11 cellular contexts compared by ENCODE assay signal in genomic region chr5:139181835-139182452, GRCh38. TPM values are rescaled to one million over a fixed set of nuclear protein-coding genes. Genes with fewer than 3 reads are reported as not detected.
DNase-seq lines count a peak whose midpoint lies in the region; ATAC-seq and TF ChIP-seq lines count a peak whose summit lies in the region.
"Had no signal": no experiment of that assay in that cellular context is flagged by ENCODE, and none has a peak within 500 bp of the region (broad histone marks: within the 10 kb centered on the region; RNA-seq: fewer than 3 reads in every experiment).

No MANE protein-coding gene starts in this region.

- H2AK5ac ChIP-seq in mesendoderm (ENCODE audit: low read length), result no peak overlapping the region

- H2BK120ac ChIP-seq in mesendoderm (ENCODE audit: low read depth, low read length), result no peak overlapping the region

- no peak overlapping the region for H4K5ac ChIP-seq in mesendoderm (ENCODE audit: low read length)

- intact Hi-C loops in gastrocnemius medialis (cut with DNase I; ENCODE audit: low total_unique reads), result no loop called here

- no peak overlapping the region for H3K9ac ChIP-seq in mesendoderm (ENCODE audit: low read length)

- no peak overlapping the region for H3K23ac ChIP-seq in mesendoderm (ENCODE audit: low read length)

- H3K4ac ChIP-seq in mesendoderm (ENCODE audit: low read depth, low read length), result no peak overlapping the region

- H4K8ac ChIP-seq in mesendoderm (ENCODE audit: low read depth, low read length), result no peak overlapping the region

- H3K56ac ChIP-seq in mesendoderm (ENCODE audit: low read length), result no peak overlapping the region

- TF ChIP-seq POLR2A in NB4 (IDR thresholded peaks at IDR 0.05; ENCODE audit: extremely low read depth, insufficient read length) (no peak), gastrocnemius medialis (IDR thresholded peaks at IDR 0.05) (no peak)

- no peak for TF ChIP-seq CTCF in NB4 (IDR thresholded peaks at IDR 0.05; ENCODE audit: low read depth, low read length)
- no peak for TF ChIP-seq CTCF in epithelial cell of proximal tubule (conservative IDR thresholded peaks at IDR 0.05; ENCODE audit: low read depth, low read length)
- no peak for TF ChIP-seq CTCF in gastrocnemius medialis (IDR thresholded peaks at IDR 0.05 in 4 of 5, conservative IDR thresholded peaks at IDR 0.05 in 1 of 5)

- ATAC-seq in gastrocnemius medialis, result no peak
- no peak for ATAC-seq in GM18907 (IDR thresholded peaks at IDR 0.05; ENCODE audit: unreplicated experiment)
- ATAC-seq in HG03135 (IDR thresholded peaks at IDR 0.05; ENCODE audit: unreplicated experiment), result no peak

- no peaks in the 10 kb centered on the region for H3K9me3 ChIP-seq in gastrocnemius medialis
- H3K9me3 ChIP-seq: ascending aorta had no signal

- DNase-seq in GM03348 (ENCODE audit: low spot score) (peak; percentile 43), NB4 (ENCODE audit: low read depth) (peak; percentile 67), epithelial cell of proximal tubule (ENCODE audit: low read depth) (peak; percentile 32), gastrocnemius medialis (peak in 1 of 2 donors; percentile 24), mesendoderm (no peak), medulla oblongata (ENCODE audit: extremely low spot score) (no peak)
- DNase-seq: activated CD4-positive, alpha-beta memory T cell treated with anti-CD3 and anti-CD28 coated beads, Interleukin-2, amount 10 ng/mL, durations not matched to agents 7 days and 5 days had no signal

- H3K27me3 ChIP-seq in gastrocnemius medialis (no peaks in the 10 kb centered on the region), mesendoderm (ENCODE audit: insufficient read depth, low read length, poor library complexity) (no peaks in the 10 kb centered on the region)
- H3K27me3 ChIP-seq: ascending aorta had no signal

- H3K79me2 ChIP-seq in mesendoderm (ENCODE audit: control insufficient read depth, insufficient read depth, low read length), result no peaks in the 10 kb centered on the region

- H3K4me3 ChIP-seq in NB4 (ENCODE audit: low read depth, low read length), result no peak overlapping the region
- no peak overlapping the region for H3K4me3 ChIP-seq in epithelial cell of proximal tubule (ENCODE audit: low read depth, low read length)
- H3K4me3 ChIP-seq in gastrocnemius medialis, result no peak overlapping the region
- H3K4me3 ChIP-seq in mesendoderm (ENCODE audit: low read length), result no peak overlapping the region
- H3K4me3 ChIP-seq: ascending aorta, skin epidermis had no signal

- H3K36me3 ChIP-seq in gastrocnemius medialis, result no peaks in the 10 kb centered on the region
- no peaks in the 10 kb centered on the region for H3K36me3 ChIP-seq in mesendoderm (ENCODE audit: control insufficient read depth, insufficient read depth, low read length)
- H3K36me3 ChIP-seq: ascending aorta had no signal

- in situ Hi-C loops in gastrocnemius medialis (cut with MboI; ENCODE audit: low sequenced_read_pairs in 4 of 4), result no loop called here

- H3K27ac ChIP-seq in gastrocnemius medialis (peak overlapping the region in 3 of 4 donors; percentile 0 to 24 (median 15)), mesendoderm (ENCODE audit: low read depth, low read length) (no peak overlapping the region)
- H3K27ac ChIP-seq: ascending aorta had no signal

- peaks cover 70 to 72% of the 10 kb centered on the region in 2 donors for H3K4me1 ChIP-seq in gastrocnemius medialis
- H3K4me1 ChIP-seq in mesendoderm (ENCODE audit: control insufficient read depth, low read depth, low read length), result no peaks in the 10 kb centered on the region

- H3K18ac ChIP-seq in mesendoderm (ENCODE audit: low read length), result no peak overlapping the region

- no peak overlapping the region for H2BK15ac ChIP-seq in mesendoderm (replicated peaks; ENCODE audit: low read depth)

- no peaks in the 10 kb centered on the region for H3K79me1 ChIP-seq in mesendoderm (ENCODE audit: low read length)

- no peak overlapping the region for H3K4me2 ChIP-seq in mesendoderm (ENCODE audit: low read length)

- no peak overlapping the region for H2BK5ac ChIP-seq in mesendoderm (ENCODE audit: low read length)

- WGBS in mesendoderm (ENCODE audit: extremely low coverage, insufficient coverage, low lambda C conversion rate), result no CpG with 5 or more reads among the region's 8 CpGs

RNA-seq across cellular contexts. Expression of gene SIL1, which starts 16.2 kb away (rescaled TPM):
- 29.3 and 32.3 TPM in 2 replicates for total RNA-seq in epithelial cell of proximal tubule
- total RNA-seq in gastrocnemius medialis, result 10 to 100 TPM; 36.6 to 52.6 (median 48.2) TPM
- polyA plus RNA-seq in mesendoderm (2013, experiment 1 of 2), result 2.6 TPM
- 2.6 TPM for polyA plus RNA-seq in mesendoderm (2013, experiment 2 of 2)

Comparison
In these comparisons a context has a peak if more than half of its experiments do, and no peak if none do; other contexts are left out.
1. DNase-seq: peak in GM03348 (single experiment), NB4 (single experiment) and epithelial cell of proximal tubule (single experiment); none in mesendoderm (single experiment) and medulla oblongata (single experiment).